8 cellular contexts compared by ENCODE assay signal in genomic region chr1:7752512-7753417, GRCh38. TPM values are rescaled to one million over a fixed set of nuclear protein-coding genes. Genes with fewer than 3 reads are reported as not detected.
A peak's percentile ranks its signal among the peaks of the same experiment; 100 is the strongest.
DNase-seq lines count a peak whose midpoint lies in the region; ATAC-seq and TF ChIP-seq lines count a peak whose summit lies in the region.

No MANE protein-coding gene starts in this region.

- peak overlapping the region; percentile 85 for H3K4me2 ChIP-seq in skeletal muscle satellite cell (ENCODE audit: low read length)

- peak; percentile 77 for TF ChIP-seq CTCF in cardiac fibroblast (IDR thresholded peaks at IDR 0.05; ENCODE audit: low read depth, low read length)

- H3K36me3 ChIP-seq in iPS-20b (ENCODE audit: insufficient read depth, low read depth, low read length) (no peaks in the 10 kb centered on the region; the same call in 1 of the 2 replicates), skeletal muscle satellite cell (ENCODE audit: insufficient read depth, low read length) (no peaks in the 10 kb centered on the region)

- ATAC-seq in GM21576 (IDR thresholded peaks at IDR 0.05; ENCODE audit: unreplicated experiment) (no peak), HG02973 (IDR thresholded peaks at IDR 0.05; ENCODE audit: unreplicated experiment) (no peak)

- peaks cover 27% of the 10 kb centered on the region for H3K27me3 Mint-ChIP-seq in T-helper 2 cell treated with Interferon-gamma antibody and Interleukin-4, amounts not matched to agents 5 μg/mL and 100 μg/mL, for 36 hours (ENCODE audit: low read depth)

- no peaks in the 10 kb centered on the region for H3K36me3 Mint-ChIP-seq in T-helper 2 cell treated with Interferon-gamma antibody and Interleukin-4, amounts not matched to agents 5 μg/mL and 100 μg/mL, for 36 hours (ENCODE audit: low read depth)

- H3K4me3 ChIP-seq in cardiac fibroblast (replicated peaks in 1 of 2; ENCODE audit: low read depth in 2 of 2, low read length in 2 of 2) (peak overlapping the region in 1 of 2 donors; percentile 38), iPS-20b (ENCODE audit: low read length) (peak overlapping the region; percentile 70), skeletal muscle satellite cell (ENCODE audit: low read length) (peak overlapping the region; percentile 64)

- peak; percentile 70 for DNase-seq in GM03348 (ENCODE audit: low spot score)
- peak; percentile 75 for DNase-seq in NCI-H1092 treated with DMSO at 0.1 percent for 48 hours (lab: John Stamatoyannopoulos, UW)
- no peak for DNase-seq in T-helper 2 cell treated with Interferon-gamma antibody and Interleukin-4, amounts not matched to agents 5 μg/mL and 100 μg/mL, for 36 hours (ENCODE audit: low spot score)
- peak; percentile 77 to 79 for DNase-seq in cardiac fibroblast (ENCODE audit: low read depth in 2 of 2)

- H3K27ac Mint-ChIP-seq in T-helper 2 cell treated with Interferon-gamma antibody and Interleukin-4, amounts not matched to agents 5 μg/mL and 100 μg/mL, for 36 hours: no peak overlapping the region

- H3K9me3 ChIP-seq in iPS-20b (ENCODE audit: insufficient read depth, low read depth, low read length): no peaks in the 10 kb centered on the region
- H3K9me3 ChIP-seq in skeletal muscle satellite cell (replicated peaks; ENCODE audit: low read length): no peaks in the 10 kb centered on the region

- H3K4me3 Mint-ChIP-seq in T-helper 2 cell treated with Interferon-gamma antibody and Interleukin-4, amounts not matched to agents 5 μg/mL and 100 μg/mL, for 36 hours: peak overlapping the region; percentile 18

- H3K9ac ChIP-seq in iPS-20b (ENCODE audit: low read depth, low read length): peak overlapping the region; percentile 63; the same call in 1 of the 2 replicates
- peak overlapping the region; percentile 44 for H3K9ac ChIP-seq in skeletal muscle satellite cell (ENCODE audit: low read depth, low read length)

- no peaks in the 10 kb centered on the region for H3K9me3 Mint-ChIP-seq in T-helper 2 cell treated with Interferon-gamma antibody and Interleukin-4, amounts not matched to agents 5 μg/mL and 100 μg/mL, for 36 hours

- H3K27me3 ChIP-seq in iPS-20b (ENCODE audit: insufficient read depth, low read length) (no peaks in the 10 kb centered on the region), skeletal muscle satellite cell (ENCODE audit: control insufficient read depth, insufficient read depth, low read length) (no peaks in the 10 kb centered on the region)

- H3K4me1 ChIP-seq in iPS-20b (ENCODE audit: insufficient read depth, low read length) (peaks cover 12% of the 10 kb centered on the region), skeletal muscle satellite cell (ENCODE audit: control insufficient read depth, insufficient read depth, low read length) (peaks cover 3% of the 10 kb centered on the region)

- peaks cover 13% of the 10 kb centered on the region for H3K4me1 Mint-ChIP-seq in T-helper 2 cell treated with Interferon-gamma antibody and Interleukin-4, amounts not matched to agents 5 μg/mL and 100 μg/mL, for 36 hours (ENCODE audit: low read depth)

- no peak overlapping the region for H3K27ac ChIP-seq in iPS-20b (ENCODE audit: low read length)

RNA-seq across cellular contexts. Expression of gene VAMP3, which starts 18.3 kb away (rescaled TPM):
- 81.6 and 87.2 TPM in 2 replicates for total RNA-seq in skeletal muscle satellite cell (2012; rRNA removed)

RNA-seq across cellular contexts. Expression of gene PER3, which starts 31.3 kb away (rescaled TPM):
- total RNA-seq in skeletal muscle satellite cell (2012; rRNA removed): 2.0 and 2.4 TPM in 2 replicates
